Comparison of ENCODE assay signal across 14 cellular contexts in the genomic region with DNA sequence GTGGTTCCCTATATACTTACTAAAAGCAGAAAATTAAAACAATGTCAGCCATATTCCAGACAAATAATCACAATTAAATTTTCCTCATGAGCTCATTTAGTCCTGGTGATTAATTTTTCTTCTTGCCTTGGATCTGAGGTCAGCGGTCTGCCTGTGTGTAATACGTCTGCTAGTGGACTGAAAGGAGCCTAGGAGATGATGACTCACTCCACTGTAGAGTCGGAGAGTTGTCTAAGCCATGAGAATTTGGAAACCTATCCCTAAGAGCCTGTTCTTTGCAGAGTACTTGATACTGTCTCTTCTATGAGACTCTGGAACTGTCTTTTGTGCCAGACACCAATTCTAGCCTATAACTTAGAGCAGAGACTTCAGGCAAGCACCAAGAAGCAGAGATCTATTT.
DNase-seq lines count a peak whose midpoint lies in the region; ATAC-seq and TF ChIP-seq lines count a peak whose summit lies in the region.
"Had no signal": no experiment of that assay in that cellular context is flagged by ENCODE, and none has a peak within 500 bp of the region (broad histone marks: within the 10 kb centered on the region; RNA-seq: fewer than 3 reads in every experiment).

No MANE protein-coding gene starts in this region.

- ATAC-seq in IMR-90 (ENCODE audit: low read depth) (peak; percentile 98), left lung (peak; percentile 97), GM21381 (IDR thresholded peaks at IDR 0.05; ENCODE audit: unreplicated experiment) (no peak)
- ATAC-seq: naive thymus-derived CD8-positive, alpha-beta T cell had no signal

- H3K4me2 ChIP-seq in IMR-90 (ENCODE audit: low read depth, low read length) = peak overlapping the region; percentile 58; the same call in 1 of the 2 replicates

- no peaks in the 10 kb centered on the region for H3K79me1 ChIP-seq in IMR-90 (ENCODE audit: low read depth in 1 of 2, low read length in 2 of 2)

- POLR2A ChIA-PET in IMR-90 (lab: Charles Lee; ENCODE audit: unreplicated experiment) = no interaction called here

- TF ChIP-seq RAD21 in IMR-90 (IDR thresholded peaks at IDR 0.05; ENCODE audit: low read length) = 0 out of 2 replicates have a peak, but pooled peaks have one; percentile 10

- H4K8ac ChIP-seq in IMR-90 (ENCODE audit: low read depth in 2 of 2, low read length in 2 of 2) = no peak overlapping the region

- H2AK9ac ChIP-seq in IMR-90 (replicated peaks; ENCODE audit: low read depth, low read length, poor library complexity) = no peak overlapping the region

- H3K4me1 ChIP-seq in IMR-90 (ENCODE audit: control insufficient read depth, insufficient read depth, low read length) (peaks cover 5% of the 10 kb centered on the region; the same call in 1 of the 2 replicates), left lung (no peaks in the 10 kb centered on the region)

- no peak overlapping the region for H2BK20ac ChIP-seq in IMR-90 (ENCODE audit: low read depth, low read length)

- H3K27me3 ChIP-seq in IMR-90 (ENCODE audit: control insufficient read depth, insufficient read depth, low read length) (no peaks in the 10 kb centered on the region), left lung (no peaks in the 10 kb centered on the region), H7 (ENCODE audit: control insufficient read depth, insufficient read depth, low read length) (no peaks in the 10 kb centered on the region)

- peak overlapping the region; percentile 39; the same call in 2 of the 3 replicates for H2BK15ac ChIP-seq in IMR-90 (ENCODE audit: low read depth, low read length)

- no peak overlapping the region for H3K4me3 ChIP-seq in IMR-90 (ENCODE audit: insufficient read depth, low read depth, low read length)
- H3K4me3 ChIP-seq in left lung = no peak overlapping the region
- H3K4me3 ChIP-seq in H7 (ENCODE audit: insufficient read depth, low read depth, low read length) = no peak overlapping the region

- TF ChIP-seq CTCF in IMR-90 (conservative IDR thresholded peaks at IDR 0.05; ENCODE audit: low read depth, low read length) (no peak), left lung (IDR thresholded peaks at IDR 0.05) (no peak)

- peak overlapping the region; percentile 71 for H2BK5ac ChIP-seq in IMR-90 (ENCODE audit: low read depth, low read length, poor library complexity, severe bottlenecking)

- H4K91ac ChIP-seq in IMR-90 (ENCODE audit: insufficient read depth, low read depth, low read length) = no peak overlapping the region

- no peaks in the 10 kb centered on the region for H3K36me3 ChIP-seq in IMR-90 (ENCODE audit: control insufficient read depth, insufficient read depth, low read length)
- no peaks in the 10 kb centered on the region for H3K36me3 ChIP-seq in left lung
- no peaks in the 10 kb centered on the region for H3K36me3 ChIP-seq in H7 (replicated peaks; ENCODE audit: control insufficient read depth, insufficient read depth, low read length)

- WGBS in IMR-90 (ENCODE audit: extremely low coverage in 2 of 2, insufficient read length in 1 of 2), 2 experiments = no CpG with 5 or more reads among the region's 3 CpGs

- peak overlapping the region; percentile 47; the same call in 1 of the 2 replicates for H2BK120ac ChIP-seq in IMR-90 (ENCODE audit: low read depth, low read length)

- H3K23ac ChIP-seq in IMR-90 (ENCODE audit: low read depth, low read length) = no peak overlapping the region

- H3K27ac ChIP-seq in IMR-90 (ENCODE audit: insufficient read depth, low read length) = no peak overlapping the region
- H3K27ac ChIP-seq in left lung = no peak overlapping the region

- BruUV-seq in IMR-90 (replicated peaks; lab: Mats Ljungman, UMichigan) = no TSS peak

- H3K9me1 ChIP-seq in IMR-90 (ENCODE audit: insufficient read depth, low read length) = no peaks in the 10 kb centered on the region

- TF ChIP-seq POLR2A in IMR-90 (IDR thresholded peaks at IDR 0.05; ENCODE audit: low read depth, low read length) = no peak

- H3K9ac ChIP-seq in IMR-90 (ENCODE audit: low read depth, low read length) = no peak overlapping the region

- no peak overlapping the region for H2AK5ac ChIP-seq in IMR-90 (ENCODE audit: low read depth, low read length)

- no peak overlapping the region for H3K18ac ChIP-seq in IMR-90 (ENCODE audit: low read depth, low read length)

- in situ Hi-C loops in IMR-90 (cut with MboI; ENCODE audit: low sequenced_read_pairs) = no loop called here

- dilution Hi-C loops in IMR-90 (cut with HindIII; ENCODE audit: low sequenced_read_pairs, unreplicated experiment) = no loop called here

- H4K20me1 ChIP-seq in IMR-90 (ENCODE audit: insufficient read depth, low read length) = no peaks in the 10 kb centered on the region

- intact Hi-C loops in IMR-90 (cut with micrococcal nuclease) = no loop called here
- intact Hi-C loops in left lung (cut with DNase I) = no loop called here

- no peak overlapping the region; the same call in 1 of the 2 replicates for H3K4ac ChIP-seq in IMR-90 (ENCODE audit: low read depth, low read length)

- CTCF ChIA-PET in IMR-90 (lab: Yijun Ruan, JAX) = no interaction called here

- no peak overlapping the region for H3K56ac ChIP-seq in IMR-90 (ENCODE audit: extremely low read depth, insufficient read depth, low read length)

- no peak overlapping the region; the same call in 1 of the 2 replicates for H3K14ac ChIP-seq in IMR-90 (replicated peaks; ENCODE audit: low read depth, low read length)

- no peak overlapping the region for H2AFZ ChIP-seq in IMR-90 (replicated peaks; ENCODE audit: low read length, poor library complexity)

- no peaks in the 10 kb centered on the region; the same call in 1 of the 2 replicates for H3K9me3 ChIP-seq in IMR-90 (ENCODE audit: control insufficient read depth, insufficient read depth, low read length)
- H3K9me3 ChIP-seq in left lung = no peaks in the 10 kb centered on the region

- H4K5ac ChIP-seq in IMR-90 (ENCODE audit: low read depth, low read length) = no peak overlapping the region

- DNase-seq in AG20443 (ENCODE audit: low spot score) (peak; percentile 87), IMR-90 (peak; percentile 96), astrocyte of the hippocampus (ENCODE audit: low read depth, low spot score) (peak; percentile 85), left lung (no peak), H7 (no peak)
- DNase-seq in stimulated activated CD4-positive, alpha-beta T cell treated with anti-CD3 and anti-CD28 coated beads, Interleukin-2, amount 100 ng/mL, for 24 hours = no peak
- no peak for DNase-seq in activated CD4-positive, alpha-beta T cell treated with anti-CD3 and anti-CD28 coated beads for 1 hour
- DNase-seq: activated CD8-positive, alpha-beta memory T cell treated with anti-CD3 and anti-CD28 coated beads, Interleukin-2, amount 50 U/mL, for 48 hours; central memory CD4-positive, alpha-beta T cell; COR-L47; hippocampal formation; naive thymus-derived CD8-positive, alpha-beta T cell; NCI-H526 treated with DMSO at 0.1 percent for 48 hours had no signal

TF ChIP-seq in IMR-90, 13 proteins besides CTCF, POLR2A, EP300 and RAD21:
- no peak for TF ChIP-seq MAZ (IDR thresholded peaks at IDR 0.05; ENCODE audit: borderline replicate concordance, low read depth, low read length)
- peak; percentile 94 for TF ChIP-seq FOS (IDR thresholded peaks at IDR 0.05; ENCODE audit: low read depth, low read length)
- TF ChIP-seq BHLHE40 (IDR thresholded peaks at IDR 0.05; ENCODE audit: low read depth, low read length) = peak; percentile 24; the same call in 1 of the 2 replicates
- TF ChIP-seq MXI1 (IDR thresholded peaks at IDR 0.05; ENCODE audit: borderline replicate concordance, low read depth, low read length) = no peak
- peak; percentile 65 for TF ChIP-seq CEBPB (IDR thresholded peaks at IDR 0.05; ENCODE audit: low read depth, low read length)

Comparison
In these comparisons a context has a peak if more than half of its experiments do, and no peak if none do; other contexts are left out.
1. DNase-seq: peak in AG20443 (single experiment), IMR-90 (single experiment) and astrocyte of the hippocampus (single experiment); none in left lung (0 of 2), stimulated activated CD4-positive, alpha-beta T cell treated with anti-CD3 and anti-CD28 coated beads, Interleukin-2, amount 100 ng/mL, for 24 hours (0 of 2), activated CD4-positive, alpha-beta T cell treated with anti-CD3 and anti-CD28 coated beads for 1 hour (single experiment) and H7 (single experiment).